In the genomic region with DNA sequence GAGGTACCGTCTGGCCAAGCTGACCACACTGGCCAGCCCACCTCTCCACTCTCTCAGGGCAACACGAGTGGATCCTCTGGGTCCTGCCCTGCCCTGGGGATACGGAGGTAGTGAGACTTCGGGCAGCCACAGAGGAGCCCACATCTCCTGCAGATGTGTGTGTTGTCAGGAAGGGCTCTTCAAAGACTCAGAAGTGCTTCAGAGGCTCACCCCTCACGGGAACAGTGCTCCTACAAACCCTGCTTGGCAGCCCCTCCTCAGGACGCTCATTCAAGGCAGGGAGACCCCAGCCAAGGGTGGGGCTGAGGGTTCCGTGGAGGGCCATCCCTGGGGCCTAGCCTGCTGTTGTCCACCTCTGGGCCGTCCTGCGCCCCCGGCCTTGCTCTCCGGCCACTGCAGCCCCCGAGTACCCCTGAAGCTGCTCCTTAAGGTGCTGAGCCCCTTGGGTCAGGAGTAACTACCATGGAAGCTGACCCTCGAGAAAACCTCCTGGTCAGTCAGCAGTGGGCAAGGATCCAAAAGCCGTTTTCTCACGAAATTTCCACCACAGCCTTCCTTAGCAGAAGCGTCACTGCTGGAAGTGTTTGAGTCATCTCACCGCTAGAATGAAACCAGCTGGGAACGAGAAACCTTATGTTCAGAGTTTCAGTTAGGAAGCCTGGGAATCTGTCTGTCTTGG, we compare ENCODE assay signal across 12 cellular contexts. TPM values are rescaled to one million over a fixed set of nuclear protein-coding genes. Genes with fewer than 3 reads are reported as not detected.
DNase-seq lines count a peak whose midpoint lies in the region; ATAC-seq, FAIRE-seq and TF ChIP-seq lines count a peak whose summit lies in the region.
"Had no signal": no experiment of that assay in that cellular context is flagged by ENCODE, and none has a peak within 500 bp of the region (broad histone marks: within the 10 kb centered on the region; RNA-seq: fewer than 3 reads in every experiment).

No MANE protein-coding gene starts in this region.

- no peak overlapping the region for H3K27ac ChIP-seq in sigmoid colon
- no peak overlapping the region for H3K27ac ChIP-seq in kidney (ENCODE audit: low read depth in 2 of 2, low read length in 2 of 2)
- H3K27ac ChIP-seq: dorsolateral prefrontal cortex, SJCRH30 had no signal

- no peak overlapping the region for H3K9ac ChIP-seq in kidney (ENCODE audit: low read length in 2 of 2)

- peaks cover 0 to 4% (median 0%) of the 10 kb centered on the region in 4 donors for H3K4me1 ChIP-seq in sigmoid colon
- H3K4me1 ChIP-seq in kidney (ENCODE audit: control insufficient read depth in 1 of 2, insufficient read depth in 1 of 2, low read depth in 1 of 2, low read length in 2 of 2): no peaks in the 10 kb centered on the region

- H3K4me3 Mint-ChIP-seq in natural killer cell: no peak overlapping the region
- H3K4me3 Mint-ChIP-seq: activated CD8-positive, alpha-beta memory T cell treated with anti-CD3 and anti-CD28 coated beads, Interleukin-2, amount 10 ng/mL, durations not matched to agents 7 days and 5 days had no signal

- TF ChIP-seq POLR2A in GM12892 (IDR thresholded peaks at IDR 0.05; ENCODE audit: low read depth, low read length) (no peak), sigmoid colon (IDR thresholded peaks at IDR 0.05) (no peak)

- no peak overlapping the region for H3K27ac Mint-ChIP-seq in natural killer cell
- H3K27ac Mint-ChIP-seq: activated CD8-positive, alpha-beta memory T cell treated with anti-CD3 and anti-CD28 coated beads, Interleukin-2, amount 10 ng/mL, durations not matched to agents 7 days and 5 days had no signal

- H3K36me3 ChIP-seq in sigmoid colon: no peaks in the 10 kb centered on the region
- no peaks in the 10 kb centered on the region for H3K36me3 ChIP-seq in kidney (ENCODE audit: control insufficient read depth in 1 of 2, insufficient read depth in 2 of 2, low read length in 2 of 2)
- H3K36me3 ChIP-seq: SJCRH30 had no signal

- DNase-seq in GM12892 (ENCODE audit: insufficient read length) (peak; percentile 15), RCC 7860 (ENCODE audit: low spot score) (peak; percentile 95), fibroblast of gingiva (ENCODE audit: low read depth) (peak; percentile 87), sigmoid colon (peak; percentile 62), kidney (no peak), NCI-H1436 treated with DMSO at 0.1 percent for 48 hours (lab: John Stamatoyannopoulos, UW) (no peak), natural killer cell (no peak)
- DNase-seq: activated CD8-positive, alpha-beta memory T cell treated with anti-CD3 and anti-CD28 coated beads, Interleukin-2, amount 10 ng/mL, durations not matched to agents 7 days and 5 days; kidney glomerular epithelial cell; NCI-H2029; SJCRH30 had no signal

- no peak for TF ChIP-seq EP300 in sigmoid colon (IDR thresholded peaks at IDR 0.05)

- no peaks in the 10 kb centered on the region for H3K9me3 Mint-ChIP-seq in natural killer cell

- FAIRE-seq in GM12892 (lab: Jason Lieb, UNC) (no peak), RCC 7860 (lab: Jason Lieb, UNC) (peak; percentile 99), kidney (lab: Jason Lieb, UNC) (no peak)

- H3K4me1 Mint-ChIP-seq in natural killer cell: no peaks in the 10 kb centered on the region
- H3K4me1 Mint-ChIP-seq: activated CD8-positive, alpha-beta memory T cell treated with anti-CD3 and anti-CD28 coated beads, Interleukin-2, amount 10 ng/mL, durations not matched to agents 7 days and 5 days had no signal

- H3K27me3 Mint-ChIP-seq in natural killer cell (ENCODE audit: low read depth in 2 of 2): no peaks in the 10 kb centered on the region
- H3K27me3 Mint-ChIP-seq: activated CD8-positive, alpha-beta memory T cell treated with anti-CD3 and anti-CD28 coated beads, Interleukin-2, amount 10 ng/mL, durations not matched to agents 7 days and 5 days had no signal

- 77% methylated on average over 18 of the region's 18 CpGs for WGBS in sigmoid colon, 2 donors

- H3K36me3 Mint-ChIP-seq in natural killer cell: no peaks in the 10 kb centered on the region
- H3K36me3 Mint-ChIP-seq: activated CD8-positive, alpha-beta memory T cell treated with anti-CD3 and anti-CD28 coated beads, Interleukin-2, amount 10 ng/mL, durations not matched to agents 7 days and 5 days had no signal

- H3K4me3 ChIP-seq in sigmoid colon: no peak overlapping the region
- H3K4me3 ChIP-seq in kidney (ENCODE audit: low read length in 2 of 2): no peak overlapping the region
- H3K4me3 ChIP-seq: dorsolateral prefrontal cortex, SJCRH30 had no signal

- no peaks in the 10 kb centered on the region for H3K27me3 ChIP-seq in sigmoid colon
- H3K27me3 ChIP-seq: SJCRH30 had no signal

- no peak for TF ChIP-seq CTCF in sigmoid colon (IDR thresholded peaks at IDR 0.05)
- no peak for TF ChIP-seq CTCF in kidney (IDR thresholded peaks at IDR 0.05; ENCODE audit: borderline replicate concordance, extremely low read depth, insufficient read depth)
- no peak for TF ChIP-seq CTCF in natural killer cell (IDR thresholded peaks at IDR 0.05)

- intact Hi-C loops in sigmoid colon (cut with DNase I) (no loop called here), kidney (cut with DNase I) (no loop called here), natural killer cell (cut with micrococcal nuclease) (no loop called here)

- H3K9me3 ChIP-seq in sigmoid colon (no peaks in the 10 kb centered on the region), kidney (ENCODE audit: control insufficient read depth in 1 of 2, low read length in 2 of 2) (no peaks in the 10 kb centered on the region)
- H3K9me3 ChIP-seq: SJCRH30 had no signal

- no peak for ATAC-seq in natural killer cell
- ATAC-seq: activated CD8-positive, alpha-beta memory T cell treated with anti-CD3 and anti-CD28 coated beads, Interleukin-2, amount 10 ng/mL, durations not matched to agents 7 days and 5 days had no signal

RNA-seq across cellular contexts. Expression of gene LRRC14B, which starts 23.2 kb away (rescaled TPM):
- not detected for polyA plus RNA-seq in GM12892 (2012; ENCODE audit: missing spikeins)
- total RNA-seq in sigmoid colon: under 1 TPM in 1 of 4 donors, not detected in 3; 0.66 TPM
- not detected for polyA plus RNA-seq in sigmoid colon
- total RNA-seq in kidney: not detected
- not detected for polyA plus RNA-seq in kidney (ENCODE audit: insufficient read depth, low read depth, low replicate concordance)
- total RNA-seq in natural killer cell: not detected
- total RNA-seq: activated CD8-positive, alpha-beta memory T cell treated with anti-CD3 and anti-CD28 coated beads, Interleukin-2, amount 10 ng/mL, durations not matched to agents 7 days and 5 days; SJCRH30 had no signal

RNA-seq across cellular contexts. Expression of gene CCDC127, which starts 49.8 kb away (rescaled TPM):
- polyA plus RNA-seq in GM12892 (2012; ENCODE audit: missing spikeins): 2.9 TPM
- total RNA-seq in sigmoid colon: 1 to 10 TPM; 5.7 to 8.3 (median 7.1) TPM
- polyA plus RNA-seq in sigmoid colon: 1 to 10 TPM; 1.2 to 3.3 (median 1.2) TPM
- 5.9 TPM for total RNA-seq in kidney
- polyA plus RNA-seq in kidney (ENCODE audit: insufficient read depth, low read depth, low replicate concordance): 3.2 TPM
- 1 to 10 TPM; 4.4 to 6.2 (median 5.4) TPM for total RNA-seq in natural killer cell

RNA-seq across cellular contexts. Expression of gene SDHA, which starts 50.0 kb away (rescaled TPM):
- polyA plus RNA-seq in GM12892 (2012; ENCODE audit: missing spikeins): 91.1 TPM
- total RNA-seq in sigmoid colon: 10 to 100 TPM; 72.7 to 87.0 (median 80.2) TPM
- polyA plus RNA-seq in sigmoid colon: 100 to 1,000 TPM; 184 to 290 (median 187) TPM
- total RNA-seq in kidney: 135 TPM
- polyA plus RNA-seq in kidney (ENCODE audit: insufficient read depth, low read depth, low replicate concordance): 256 TPM
- total RNA-seq in natural killer cell: 100 to 1,000 TPM; 173 to 183 (median 173) TPM

Comparison
In these comparisons a context has a peak if more than half of its experiments do, and no peak if none do; other contexts are left out.
1. DNase-seq: peak in GM12892 (single experiment), RCC 7860 (single experiment), fibroblast of gingiva (single experiment) and sigmoid colon (single experiment); none in kidney (single experiment), NCI-H1436 treated with DMSO at 0.1 percent for 48 hours (single experiment) and natural killer cell (single experiment).